20 cellular contexts compared by ENCODE assay signal in genomic region chr18:35619468-35619867, GRCh38. TPM values are rescaled to one million over a fixed set of nuclear protein-coding genes. Genes with fewer than 3 reads are reported as not detected.
DNase-seq lines count a peak whose midpoint lies in the region; ATAC-seq, FAIRE-seq and TF ChIP-seq lines count a peak whose summit lies in the region.
"Had no signal": no experiment of that assay in that cellular context is flagged by ENCODE, and none has a peak within 500 bp of the region (broad histone marks: within the 10 kb centered on the region; RNA-seq: fewer than 3 reads in every experiment).

No MANE protein-coding gene starts in this region.

- intact Hi-C loops in gastrocnemius medialis (cut with DNase I; ENCODE audit: low total_unique reads), result loop anchor here (5.0 kb wide), 1 partner anchor 37 kb away; the partner anchor contains the start of gene GALNT1

- TF ChIP-seq CTCF in gastrocnemius medialis (IDR thresholded peaks at IDR 0.05 in 4 of 5, conservative IDR thresholded peaks at IDR 0.05 in 1 of 5) (no peak), coronary artery (IDR thresholded peaks at IDR 0.05) (no peak)

- DNase-seq in GM19239 (ENCODE audit: insufficient read length, low spot score) (no peak), caudate nucleus (lab: John Stamatoyannopoulos, UW) (peak in 49 of 61 donors; percentile 1 to 82 (median 42)), inferior parietal cortex (ENCODE audit: extremely low spot score) (peak; percentile 55), gastrocnemius medialis (peak in 1 of 2 donors; percentile 23), coronary artery (ENCODE audit: low spot score) (no peak)
- DNase-seq: activated CD8-positive, alpha-beta memory T cell treated with anti-CD3 and anti-CD28 coated beads, Interleukin-2, amount 50 U/mL, for 4 hours; CD4-positive, alpha-beta memory T cell; effector memory CD8-positive, alpha-beta T cell; HFFc6; mammary epithelial cell; NCI-H1105 treated with DMSO at 0.1 percent for 48 hours; NCI-H510A treated with DMSO at 0.1 percent for 48 hours; stimulated activated CD4-positive, alpha-beta T cell treated with anti-CD3 and anti-CD28 coated beads, Interleukin-4, amount 100 ng/mL, for 1 hour; stimulated activated naive CD8-positive, alpha-beta T cell treated with anti-CD3 and anti-CD28 coated beads, Interleukin-15, Interleukin-2, amounts not matched to agents 100 U/mL and 50 U/mL, for 24 hours had no signal

- no peaks in the 10 kb centered on the region for H3K27me3 ChIP-seq in gastrocnemius medialis

- H3K4me3 ChIP-seq in gastrocnemius medialis (no peak overlapping the region), coronary artery (no peak overlapping the region)
- H3K4me3 ChIP-seq: prostate gland had no signal

- peak; percentile 14 for FAIRE-seq in GM19239 (lab: Jason Lieb, UNC)
- FAIRE-seq: HTR-8/SVneo had no signal

- H3K4me1 ChIP-seq in gastrocnemius medialis, result peaks cover 70 to 76% of the 10 kb centered on the region in 2 donors
- H3K4me1 ChIP-seq: prostate gland had no signal

- peak overlapping the region; percentile 58 for H3K27ac ChIP-seq in caudate nucleus (ENCODE audit: low read depth, low read length)
- H3K27ac ChIP-seq in gastrocnemius medialis, result peak overlapping the region in 2 of 4 donors; percentile 3 to 28
- no peak overlapping the region for H3K27ac ChIP-seq in coronary artery
- H3K27ac ChIP-seq: prostate gland, VCaP had no signal

- ATAC-seq in gastrocnemius medialis (peak; percentile 78 to 81), GM18907 (IDR thresholded peaks at IDR 0.05; ENCODE audit: unreplicated experiment) (no peak), HG02852 (IDR thresholded peaks at IDR 0.05; ENCODE audit: unreplicated experiment) (no peak), HG03565 (IDR thresholded peaks at IDR 0.05; ENCODE audit: unreplicated experiment) (no peak)
- ATAC-seq: effector memory CD8-positive, alpha-beta T cell; stimulated activated naive CD8-positive, alpha-beta T cell treated with anti-CD3 and anti-CD28 coated beads, Interleukin-15, Interleukin-2, amounts not matched to agents 100 U/mL and 50 U/mL, for 24 hours had no signal

- TF ChIP-seq POLR2A in gastrocnemius medialis (IDR thresholded peaks at IDR 0.05), result no peak

- H3K36me3 ChIP-seq in gastrocnemius medialis, result no peaks in the 10 kb centered on the region
- H3K36me3 ChIP-seq: prostate gland had no signal

- in situ Hi-C loops in gastrocnemius medialis (cut with MboI; ENCODE audit: low sequenced_read_pairs in 4 of 4), result no loop called here

- no peaks in the 10 kb centered on the region for H3K9me3 ChIP-seq in gastrocnemius medialis
- H3K9me3 ChIP-seq: prostate gland had no signal

RNA-seq across cellular contexts. Expression of gene GALNT1, which starts 37.9 kb away (rescaled TPM):
- 10 to 100 TPM; 40.2 to 47.9 (median 45.0) TPM for total RNA-seq in gastrocnemius medialis

Comparison
In these comparisons a context has a peak if more than half of its experiments do, and no peak if none do; other contexts are left out.
1. DNase-seq: peak in caudate nucleus (49 of 61) and inferior parietal cortex (single experiment); none in GM19239 (single experiment) and coronary artery (single experiment).
2. ATAC-seq: peak in gastrocnemius medialis (2 of 2); none in GM18907 (single experiment), HG02852 (single experiment) and HG03565 (single experiment).